Comparison of ENCODE assay signal across 18 cellular contexts in the genomic region with DNA sequence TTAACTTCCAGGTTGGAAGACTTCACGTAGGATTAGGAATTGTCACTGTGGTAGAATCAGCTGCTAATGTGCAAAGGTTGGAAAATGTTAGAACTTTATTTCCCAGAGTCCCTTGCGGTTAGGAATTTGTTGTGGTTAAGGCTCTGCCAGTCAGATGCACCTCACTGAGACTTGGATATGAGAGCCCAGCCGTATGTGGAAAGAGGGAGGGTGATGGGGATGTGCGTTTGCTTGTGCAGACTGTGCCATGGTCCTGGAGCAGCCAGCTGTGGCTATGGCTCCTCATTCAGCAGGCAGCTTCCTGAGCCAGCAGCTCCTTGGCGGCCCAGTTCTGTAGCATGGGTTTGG. TPM values are rescaled to one million over a fixed set of nuclear protein-coding genes. Genes with fewer than 3 reads are reported as not detected.
DNase-seq lines count a peak whose midpoint lies in the region; ATAC-seq and TF ChIP-seq lines count a peak whose summit lies in the region.
"Had no signal": no experiment of that assay in that cellular context is flagged by ENCODE, and none has a peak within 500 bp of the region (broad histone marks: within the 10 kb centered on the region; RNA-seq: fewer than 3 reads in every experiment).

No MANE protein-coding gene starts in this region.

- H3K4me1 ChIP-seq in mucosa of descending colon (ENCODE audit: low read depth) = peaks cover 58% of the 10 kb centered on the region
- H3K4me1 ChIP-seq in suprapubic skin = peaks cover 52% of the 10 kb centered on the region

- peak; percentile 11 for ATAC-seq in mucosa of descending colon
- no peak for ATAC-seq in GM19467 (IDR thresholded peaks at IDR 0.05; ENCODE audit: unreplicated experiment)
- ATAC-seq in GM19395 (IDR thresholded peaks at IDR 0.05; ENCODE audit: unreplicated experiment) = no peak
- ATAC-seq: activated CD8-positive, alpha-beta memory T cell treated with anti-CD3 and anti-CD28 coated beads, Interleukin-2, amount 10 ng/mL, durations not matched to agents 7 days and 5 days; GM12878; lower lobe of right lung had no signal

- WGBS in suprapubic skin = 53% methylated on average over 5 of the region's 5 CpGs

- H3K36me3 ChIP-seq in mucosa of descending colon (ENCODE audit: low read depth) (no peaks in the 10 kb centered on the region), suprapubic skin (peaks cover 46% of the 10 kb centered on the region)
- H3K36me3 ChIP-seq: WERI-Rb-1 had no signal

- H3K27me3 ChIP-seq in suprapubic skin = no peaks in the 10 kb centered on the region

- in situ Hi-C loops in astrocyte of the spinal cord (cut with HindIII; ENCODE audit: low sequenced_read_pairs) = no loop called here

- H3K27ac ChIP-seq in suprapubic skin = no peak overlapping the region
- H3K27ac ChIP-seq: KMS-11, lower lobe of right lung, WERI-Rb-1 had no signal

- TF ChIP-seq POLR2A in suprapubic skin (IDR thresholded peaks at IDR 0.05) = no peak

- no peak for TF ChIP-seq EP300 in suprapubic skin (IDR thresholded peaks at IDR 0.05)

- no peak for TF ChIP-seq CTCF in astrocyte of the spinal cord (IDR thresholded peaks at IDR 0.05; ENCODE audit: low read depth, low read length)
- TF ChIP-seq CTCF in mucosa of descending colon (IDR thresholded peaks at IDR 0.05) = no peak
- no peak for TF ChIP-seq CTCF in suprapubic skin (IDR thresholded peaks at IDR 0.05)

- DNase-seq in A172 (ENCODE audit: low spot score) (peak; percentile 81), HK-2 (ENCODE audit: unreplicated experiment) (peak; percentile 64), astrocyte of the spinal cord (ENCODE audit: low read depth, low spot score) (peak; percentile 57), mucosa of descending colon (no peak), GF-D8 (lab: John Stamatoyannopoulos, UW) (no peak), suprapubic skin (ENCODE audit: low spot score in 2 of 2) (no peak)
- DNase-seq: activated CD8-positive, alpha-beta memory T cell treated with anti-CD3 and anti-CD28 coated beads, Interleukin-2, amount 10 ng/mL, durations not matched to agents 7 days and 5 days; activated naive CD4-positive, alpha-beta T cell treated with anti-CD3 and anti-CD28 coated beads for 36 hours; DMS153; lower lobe of right lung; NCI-H187; stimulated activated CD4-positive, alpha-beta T cell treated with anti-CD3 and anti-CD28 coated beads, Interleukin-12 subunit alpha, Interleukin-12 subunit beta, amount 100 ng/mL, for 4 hours; WERI-Rb-1 had no signal

- no peak overlapping the region for H3K4me3 ChIP-seq in astrocyte of the spinal cord (ENCODE audit: low read depth, low read length)
- H3K4me3 ChIP-seq in mucosa of descending colon = no peak overlapping the region
- no peak overlapping the region for H3K4me3 ChIP-seq in suprapubic skin
- H3K4me3 ChIP-seq: GM12878, lower lobe of right lung, thoracic aorta had no signal

- intact Hi-C loops in mucosa of descending colon (cut with DNase I, micrococcal nuclease) = no loop called here

- no peaks in the 10 kb centered on the region for H3K9me3 ChIP-seq in mucosa of descending colon
- no peaks in the 10 kb centered on the region for H3K9me3 ChIP-seq in suprapubic skin
- H3K9me3 ChIP-seq: lower lobe of right lung, thoracic aorta had no signal

RNA-seq across cellular contexts. Expression of a gene that starts 12.5 kb away (rescaled TPM):
- 760 and 801 TPM in 2 replicates for total RNA-seq in A172 (2014; rRNA removed; shearing (Covaris generic))
- total RNA-seq in mucosa of descending colon (1,000 to 10,000 TPM in 2 of 3 donors, 100 to 1,000 TPM in 1; 540 to 1,335 (median 1,083) TPM), suprapubic skin (100 to 1,000 TPM; 109 to 247 (median 171) TPM)

RNA-seq across cellular contexts. Expression of a gene that starts 55.7 kb away (rescaled TPM):
- 517 and 658 TPM in 2 replicates for total RNA-seq in A172 (2014; rRNA removed; shearing (Covaris generic))
- total RNA-seq in mucosa of descending colon (100 to 1,000 TPM in 1 of 3 donors, 10 to 100 TPM in 2; 88.8 to 230 (median 93.8) TPM), suprapubic skin (100 to 1,000 TPM; 431 to 722 (median 606) TPM)

Comparison
In these comparisons a context has a peak if more than half of its experiments do, and no peak if none do; other contexts are left out.
1. DNase-seq: peak in A172 (single experiment), HK-2 (single experiment) and astrocyte of the spinal cord (single experiment); none in mucosa of descending colon (0 of 3), GF-D8 (single experiment) and suprapubic skin (0 of 2).